In genomic region chr3:117520582-117520981, GRCh38 we compare ENCODE assay signal across 1 cellular context.
TF ChIP-seq lines count a peak whose summit lies in the region.

No MANE protein-coding gene starts in this region.

TF ChIP-seq in WTC11, 78 proteins besides CTCF, POLR2A, EP300 and RAD21 (continued from another document):
- TF ChIP-seq MLX (CRISPR knock-in tag; IDR thresholded peaks at IDR 0.05): no peak
- no peak for TF ChIP-seq ZNF396 (CRISPR knock-in tag; IDR thresholded peaks at IDR 0.05; ENCODE audit: borderline replicate concordance)
- no peak for TF ChIP-seq SOX15 (CRISPR knock-in tag; IDR thresholded peaks at IDR 0.05)
- no peak for TF ChIP-seq HMGXB4 (CRISPR knock-in tag; IDR thresholded peaks at IDR 0.05)
- TF ChIP-seq, protein P1, sequence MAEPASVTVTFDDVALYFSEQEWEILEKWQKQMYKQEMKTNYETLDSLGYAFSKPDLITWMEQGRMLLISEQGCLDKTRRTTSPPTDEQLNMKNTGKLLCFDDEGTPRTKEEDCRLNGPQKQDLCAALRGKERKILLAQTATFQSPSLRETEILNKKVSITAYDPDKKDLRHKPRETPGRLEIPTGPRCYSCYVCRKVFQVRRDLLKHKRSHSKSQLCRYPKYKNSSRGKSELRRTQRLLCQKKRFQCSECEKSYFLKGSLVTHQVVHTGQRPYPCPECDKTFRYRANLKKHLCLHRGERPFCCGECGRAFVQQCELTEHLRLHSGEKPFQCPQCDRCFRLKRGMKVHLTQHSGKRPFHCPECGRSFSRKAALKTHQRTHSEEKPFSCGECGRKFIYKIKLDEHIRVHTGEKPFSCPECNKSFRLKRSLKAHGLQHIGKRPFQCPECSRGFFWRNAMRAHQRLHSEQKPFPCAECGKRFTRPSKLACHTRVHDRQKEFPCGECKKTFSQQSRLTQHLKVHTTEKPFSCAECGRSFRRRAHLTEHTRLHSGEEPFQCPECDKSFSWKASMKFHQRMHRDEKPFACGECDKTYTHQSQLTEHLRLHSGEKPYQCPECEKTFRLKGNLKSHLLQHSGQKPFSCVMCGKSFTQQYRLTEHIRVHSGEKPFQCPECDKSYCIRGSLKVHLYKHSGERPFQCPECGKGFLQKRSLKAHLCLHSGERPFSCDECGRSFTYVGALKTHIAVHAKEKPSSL (CRISPR knock-in tag; conservative IDR thresholded peaks at IDR 0.05): no peak
- no peak for TF ChIP-seq ZNF532 (CRISPR knock-in tag; IDR thresholded peaks at IDR 0.05; ENCODE audit: borderline replicate concordance)
- TF ChIP-seq ZNF423 (CRISPR knock-in tag; IDR thresholded peaks at IDR 0.05): no peak
- TF ChIP-seq PRRX2 (CRISPR knock-in tag; IDR thresholded peaks at IDR 0.05): no peak
- TF ChIP-seq HMGA2 (CRISPR knock-in tag; IDR thresholded peaks at IDR 0.05): no peak
- no peak for TF ChIP-seq AR (CRISPR knock-in tag; IDR thresholded peaks at IDR 0.05)
- TF ChIP-seq FOXK1 (CRISPR knock-in tag; IDR thresholded peaks at IDR 0.05): no peak
- no peak for TF ChIP-seq IRF2 (CRISPR knock-in tag; IDR thresholded peaks at IDR 0.05; ENCODE audit: borderline replicate concordance, low read depth)
- TF ChIP-seq, protein P2, sequence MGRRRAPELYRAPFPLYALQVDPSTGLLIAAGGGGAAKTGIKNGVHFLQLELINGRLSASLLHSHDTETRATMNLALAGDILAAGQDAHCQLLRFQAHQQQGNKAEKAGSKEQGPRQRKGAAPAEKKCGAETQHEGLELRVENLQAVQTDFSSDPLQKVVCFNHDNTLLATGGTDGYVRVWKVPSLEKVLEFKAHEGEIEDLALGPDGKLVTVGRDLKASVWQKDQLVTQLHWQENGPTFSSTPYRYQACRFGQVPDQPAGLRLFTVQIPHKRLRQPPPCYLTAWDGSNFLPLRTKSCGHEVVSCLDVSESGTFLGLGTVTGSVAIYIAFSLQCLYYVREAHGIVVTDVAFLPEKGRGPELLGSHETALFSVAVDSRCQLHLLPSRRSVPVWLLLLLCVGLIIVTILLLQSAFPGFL (CRISPR knock-in tag; IDR thresholded peaks at IDR 0.05; ENCODE audit: borderline replicate concordance): no peak
- TF ChIP-seq ZSCAN18 (CRISPR knock-in tag; IDR thresholded peaks at IDR 0.05): no peak
- no peak for TF ChIP-seq NFYB (CRISPR knock-in tag; conservative IDR thresholded peaks at IDR 0.05; ENCODE audit: low read depth)
